In genomic region chr1:154730251-154730650, GRCh38 we compare ENCODE assay signal across 8 cellular contexts.
DNase-seq lines count a peak whose midpoint lies in the region; ATAC-seq and TF ChIP-seq lines count a peak whose summit lies in the region.

No MANE protein-coding gene starts in this region.

- no peaks in the 10 kb centered on the region for H3K36me3 ChIP-seq in BLaER1 treated with 17β-estradiol and CSF1 and Interleukin-3, amounts not matched to agents 10 nM and 100 nM
- no peaks in the 10 kb centered on the region for H3K36me3 ChIP-seq in effector memory CD4-positive, alpha-beta T cell (ENCODE audit: control insufficient read depth, insufficient read depth, low read length)

- ATAC-seq in HG03139 (IDR thresholded peaks at IDR 0.05; ENCODE audit: unreplicated experiment): no peak
- no peak for ATAC-seq in GM18867 (IDR thresholded peaks at IDR 0.05; ENCODE audit: unreplicated experiment)

- in situ Hi-C loops in astrocyte of the spinal cord (cut with HindIII; ENCODE audit: low sequenced_read_pairs): no loop called here

- no peaks in the 10 kb centered on the region for H3K9me3 ChIP-seq in BLaER1 treated with 17β-estradiol and CSF1 and Interleukin-3, amounts not matched to agents 10 nM and 100 nM (replicated peaks in 1 of 11)
- H3K9me3 ChIP-seq in effector memory CD4-positive, alpha-beta T cell (ENCODE audit: control insufficient read depth, low read length): no peaks in the 10 kb centered on the region

- peak overlapping the region in 2 of 11 experiments; percentile 13 to 49; a peak in 3 of 22 replicates for H3K9ac ChIP-seq in BLaER1 treated with 17β-estradiol and CSF1 and Interleukin-3, amounts not matched to agents 10 nM and 100 nM

- H3K27ac ChIP-seq in BLaER1 treated with 17β-estradiol and CSF1 and Interleukin-3, amounts not matched to agents 10 nM and 100 nM: peak overlapping the region in 8 of 11 experiments; percentile 6 to 66 (median 54); a peak in 13 of 22 replicates
- H3K27ac ChIP-seq in effector memory CD4-positive, alpha-beta T cell (ENCODE audit: insufficient read depth, low read length, poor library complexity, severe bottlenecking): no peak overlapping the region

- DNase-seq in NCI-H1105 (lab: John Stamatoyannopoulos, UW): peak; percentile 82
- peak; percentile 64 for DNase-seq in astrocyte of the spinal cord (ENCODE audit: low read depth, low spot score)
- DNase-seq in lung microvascular endothelial cell (ENCODE audit: low read depth in 2 of 2): peak; percentile 73 to 96
- DNase-seq in effector memory CD4-positive, alpha-beta T cell: no peak
- DNase-seq in SKM-1 (lab: John Stamatoyannopoulos, UW; ENCODE audit: unreplicated experiment): no peak

- peak overlapping the region in 9 of 11 experiments; percentile 9 to 76 (median 72); a peak in 16 of 22 replicates for H3K4me2 ChIP-seq in BLaER1 treated with 17β-estradiol and CSF1 and Interleukin-3, amounts not matched to agents 10 nM and 100 nM

- H3K27me3 ChIP-seq in BLaER1 treated with 17β-estradiol and CSF1 and Interleukin-3, amounts not matched to agents 10 nM and 100 nM: no peaks in the 10 kb centered on the region
- H3K27me3 ChIP-seq in effector memory CD4-positive, alpha-beta T cell (replicated peaks; ENCODE audit: control insufficient read depth, insufficient read depth, low read length, poor library complexity, severe bottlenecking): no peaks in the 10 kb centered on the region

- no peak overlapping the region for H3K4me3 ChIP-seq in BLaER1 treated with 17β-estradiol and CSF1 and Interleukin-3, amounts not matched to agents 10 nM and 100 nM
- H3K4me3 ChIP-seq in astrocyte of the spinal cord (ENCODE audit: low read depth, low read length): no peak overlapping the region
- H3K4me3 ChIP-seq in effector memory CD4-positive, alpha-beta T cell (ENCODE audit: insufficient read depth, low read depth, low read length, poor library complexity, severe bottlenecking): no peak overlapping the region

- H3K4me1 ChIP-seq in BLaER1 treated with 17β-estradiol and CSF1 and Interleukin-3, amounts not matched to agents 10 nM and 100 nM: peaks cover 30 to 89% (median 66%) of the 10 kb centered on the region in 10 experiments
- H3K4me1 ChIP-seq in effector memory CD4-positive, alpha-beta T cell (ENCODE audit: control insufficient read depth, insufficient read depth, low read length, poor library complexity, severe bottlenecking): no peaks in the 10 kb centered on the region

- no peak for TF ChIP-seq CTCF in astrocyte of the spinal cord (IDR thresholded peaks at IDR 0.05; ENCODE audit: low read depth, low read length)

- H4K20me1 ChIP-seq in BLaER1 treated with 17β-estradiol and CSF1 and Interleukin-3, amounts not matched to agents 10 nM and 100 nM: no peaks in the 10 kb centered on the region

Comparison
In these comparisons a context has a peak if more than half of its experiments do, and no peak if none do; other contexts are left out.
1. DNase-seq: peak in NCI-H1105 (single experiment), astrocyte of the spinal cord (single experiment) and lung microvascular endothelial cell (2 of 2); none in effector memory CD4-positive, alpha-beta T cell (0 of 3) and SKM-1 (single experiment).